Comparison of ENCODE assay signal across 9 cellular contexts in genomic region chr2:21356857-21357255, GRCh38.
"Had no signal": no experiment of that assay in that cellular context is flagged by ENCODE, and none has a peak within 500 bp of the region (broad histone marks: within the 10 kb centered on the region; RNA-seq: fewer than 3 reads in every experiment).

No MANE protein-coding gene starts in this region.

- H2AFZ ChIP-seq: GM23248 had no signal

- H3K9me3 ChIP-seq: HAP-1 had no signal

- H3K27ac Mint-ChIP-seq: HFFc6, IgD-negative memory B cell had no signal

- H3K4me3 Mint-ChIP-seq: HFFc6, IgD-negative memory B cell had no signal

- H3K27me3 Mint-ChIP-seq: IgD-negative memory B cell had no signal

- H3K4me3 ChIP-seq: GM23248, HAP-1 had no signal

- H3K9ac ChIP-seq: GM23248 had no signal

- H3K36me3 Mint-ChIP-seq: IgD-negative memory B cell had no signal

- DNase-seq: GM23248, GOT3, H7, HFFc6 had no signal

- ATAC-seq: HCT116, HepG2 had no signal

- H3K27ac ChIP-seq: GM23248, HL-60 had no signal

- H3K36me3 ChIP-seq: HAP-1 had no signal

- H3K4me1 ChIP-seq: HAP-1 had no signal

- H3K4me1 Mint-ChIP-seq: IgD-negative memory B cell had no signal

- FAIRE-seq: HepG2 had no signal
